8 cellular contexts compared by ENCODE assay signal in the genomic region with DNA sequence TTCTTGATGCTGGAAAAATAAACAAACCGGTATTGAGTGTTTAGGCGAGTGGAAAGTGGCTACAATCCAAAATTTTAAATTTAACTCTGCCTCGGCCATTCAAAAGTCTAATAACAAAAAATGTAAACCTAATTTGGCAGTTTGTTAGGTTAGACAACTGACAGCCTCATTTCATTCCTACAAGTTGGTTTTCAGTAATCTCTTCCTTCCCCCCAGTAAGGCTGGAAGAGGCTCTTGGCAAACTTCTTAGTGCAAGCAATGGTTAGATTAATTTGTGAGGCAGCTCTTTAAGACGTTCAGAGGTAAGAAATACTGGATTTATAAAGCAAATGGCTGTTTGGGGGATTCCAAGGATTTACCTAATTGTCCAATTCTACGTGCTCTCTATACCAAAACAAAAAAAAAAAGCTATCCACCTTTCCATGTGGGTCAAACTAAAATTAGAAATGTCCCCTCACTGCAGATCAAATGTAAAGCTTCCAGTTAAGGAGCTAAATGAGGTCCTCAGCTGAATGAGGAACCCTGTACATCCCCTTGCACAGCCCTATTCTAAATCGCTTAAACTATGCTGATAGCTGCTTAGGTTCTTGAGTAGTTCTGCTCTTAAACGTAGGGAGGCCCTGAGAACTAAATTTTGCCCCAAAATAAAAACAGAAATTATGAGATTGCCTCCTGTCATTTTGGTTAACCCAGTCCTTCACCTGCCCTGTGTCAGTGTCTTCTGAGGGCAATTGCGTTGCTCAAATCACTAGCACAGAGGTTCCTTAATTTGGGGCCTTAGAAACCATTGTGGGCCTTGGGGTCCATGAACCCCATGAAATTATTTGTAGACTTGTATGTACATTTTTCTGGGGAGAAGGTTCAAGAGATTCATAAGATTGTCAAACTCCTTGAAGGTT. TPM values are rescaled to one million over a fixed set of nuclear protein-coding genes. Genes with fewer than 3 reads are reported as not detected.
DNase-seq lines count a peak whose midpoint lies in the region; FAIRE-seq and TF ChIP-seq lines count a peak whose summit lies in the region.

No MANE protein-coding gene starts in this region.

- H3K18ac ChIP-seq in mesendoderm (ENCODE audit: low read length), result no peak overlapping the region

- H3K27ac ChIP-seq in A673 (ENCODE audit: low read depth, low read length, poor library complexity, severe bottlenecking), result peak overlapping the region; percentile 49
- no peak overlapping the region for H3K27ac ChIP-seq in astrocyte (ENCODE audit: low read depth, low read length)
- no peak overlapping the region for H3K27ac ChIP-seq in mesendoderm (ENCODE audit: low read depth, low read length)
- H3K27ac ChIP-seq in small intestine (ENCODE audit: low read depth in 1 of 2, low read length in 1 of 2), result peak overlapping the region in 1 of 2 donors; percentile 60

- H2AK5ac ChIP-seq in mesendoderm (ENCODE audit: low read length), result no peak overlapping the region

- no peak for TF ChIP-seq CTCF in A673 (conservative IDR thresholded peaks at IDR 0.05; ENCODE audit: low read depth, low read length)
- TF ChIP-seq CTCF in HFFc6 (IDR thresholded peaks at IDR 0.05), result no peak
- no peak for TF ChIP-seq CTCF in astrocyte (IDR thresholded peaks at IDR 0.05; ENCODE audit: insufficient read depth, low read depth, low read length)

- H3K56ac ChIP-seq in mesendoderm (ENCODE audit: low read length), result peak overlapping the region; percentile 20

- no peak for DNase-seq in A673 (ENCODE audit: low spot score)
- no peak for DNase-seq in HFFc6
- DNase-seq in astrocyte (ENCODE audit: low read depth), result no peak
- no peak for DNase-seq in mesendoderm
- DNase-seq in DMS53 (lab: John Stamatoyannopoulos, UW), result no peak
- no peak for DNase-seq in D341Med (ENCODE audit: low spot score)
- DNase-seq in NCI-H510A treated with DMSO at 0.1 percent for 48 hours (lab: John Stamatoyannopoulos, UW), result no peak
- no peak for DNase-seq in small intestine

- peaks cover 6% of the 10 kb centered on the region for H3K4me1 ChIP-seq in A673 (ENCODE audit: insufficient read depth, low read length, poor library complexity, severe bottlenecking)
- peaks cover 18% of the 10 kb centered on the region for H3K4me1 ChIP-seq in astrocyte (ENCODE audit: insufficient read depth, low read length)
- H3K4me1 ChIP-seq in mesendoderm (ENCODE audit: control insufficient read depth, low read depth, low read length), result peaks cover 3% of the 10 kb centered on the region
- peaks cover 3 to 10% of the 10 kb centered on the region in 2 donors for H3K4me1 ChIP-seq in small intestine (ENCODE audit: control insufficient read depth in 2 of 2, insufficient read depth in 1 of 2, low read depth in 1 of 2, low read length in 1 of 2)

- H3K4me3 Mint-ChIP-seq in HFFc6 (peak overlapping the region; percentile 96), astrocyte (ENCODE audit: unreplicated experiment) (peak overlapping the region; percentile 98)

- no peak overlapping the region for H2AFZ ChIP-seq in astrocyte (ENCODE audit: low read depth, low read length)

- H3K4me3 ChIP-seq in A673 (ENCODE audit: low read depth, low read length, poor library complexity, severe bottlenecking) (peak overlapping the region; percentile 81), astrocyte (ENCODE audit: insufficient read depth, low read depth, low read length) (peak overlapping the region; percentile 94), mesendoderm (ENCODE audit: low read length) (no peak overlapping the region), small intestine (ENCODE audit: low read depth in 1 of 2, low read length in 2 of 2) (peak overlapping the region in 1 of 2 donors; percentile 38)

- H3K27me3 ChIP-seq in A673 (replicated peaks; ENCODE audit: insufficient read depth, low read depth, low read length, poor library complexity) (no peaks in the 10 kb centered on the region), astrocyte (ENCODE audit: insufficient read depth, low read length) (no peaks in the 10 kb centered on the region), mesendoderm (ENCODE audit: insufficient read depth, low read length, poor library complexity) (no peaks in the 10 kb centered on the region), small intestine (ENCODE audit: control insufficient read depth in 2 of 2, insufficient read depth in 2 of 2, low read length in 2 of 2) (no peaks in the 10 kb centered on the region)

- H3K9me3 ChIP-seq in A673 (ENCODE audit: low read depth, low read length, poor library complexity, severe bottlenecking), result no peaks in the 10 kb centered on the region
- no peaks in the 10 kb centered on the region for H3K9me3 ChIP-seq in astrocyte (ENCODE audit: insufficient read depth, low read depth, low read length)
- H3K9me3 ChIP-seq in small intestine (ENCODE audit: control insufficient read depth, low read depth), result no peaks in the 10 kb centered on the region

- peaks cover 6% of the 10 kb centered on the region for H3K79me1 ChIP-seq in mesendoderm (ENCODE audit: low read length)

- no peak for FAIRE-seq in astrocyte (lab: Jason Lieb, UNC)
- FAIRE-seq in small intestine (lab: Jason Lieb, UNC), result no peak

- H2BK120ac ChIP-seq in mesendoderm (ENCODE audit: low read depth, low read length), result no peak overlapping the region

- no peaks in the 10 kb centered on the region for H3K36me3 ChIP-seq in A673 (ENCODE audit: insufficient read depth, low read length, poor library complexity, severe bottlenecking)
- no peaks in the 10 kb centered on the region for H3K36me3 ChIP-seq in astrocyte (ENCODE audit: insufficient read depth, low read length)
- H3K36me3 ChIP-seq in mesendoderm (ENCODE audit: control insufficient read depth, insufficient read depth, low read length), result no peaks in the 10 kb centered on the region
- H3K36me3 ChIP-seq in small intestine (ENCODE audit: control insufficient read depth in 2 of 2, insufficient read depth in 2 of 2, low read length in 2 of 2), result no peaks in the 10 kb centered on the region

- H3K23ac ChIP-seq in mesendoderm (ENCODE audit: low read length), result no peak overlapping the region

- peak overlapping the region; percentile 94 for H3K4me2 ChIP-seq in astrocyte (ENCODE audit: low read length)
- H3K4me2 ChIP-seq in mesendoderm (ENCODE audit: low read length), result peak overlapping the region; percentile 26

- H3K27me3 Mint-ChIP-seq in HFFc6 (ENCODE audit: insufficient read depth) (peaks cover 19% of the 10 kb centered on the region), astrocyte (ENCODE audit: low read depth, unreplicated experiment) (no peaks in the 10 kb centered on the region)

- intact Hi-C loops in A673 (cut with micrococcal nuclease; ENCODE audit: unreplicated experiment), result no loop called here

- H2BK15ac ChIP-seq in mesendoderm (replicated peaks; ENCODE audit: low read depth), result no peak overlapping the region

- CTCF ChIA-PET in A673 (lab: Charles Lee), result interaction anchor here (0.5 to 2.1 kb wide), 6 partner anchors 10 to 202 kb away, joined by 3 to 19 read pairs (median 6); a partner anchor contains a TSS

- peak overlapping the region; percentile 75 for H3K27ac Mint-ChIP-seq in HFFc6
- H3K27ac Mint-ChIP-seq in astrocyte (ENCODE audit: unreplicated experiment), result peak overlapping the region; percentile 62

- no TSS peak for BruUV-seq in A673 (replicated peaks; lab: Mats Ljungman, UMichigan)

- H3K79me2 ChIP-seq in astrocyte (ENCODE audit: insufficient read depth, low read length) (peaks cover 43% of the 10 kb centered on the region), mesendoderm (ENCODE audit: control insufficient read depth, insufficient read depth, low read length) (peaks cover 16% of the 10 kb centered on the region)

- H3K4me1 Mint-ChIP-seq in HFFc6 (ENCODE audit: low read depth) (peaks cover 27% of the 10 kb centered on the region), astrocyte (ENCODE audit: low read depth, unreplicated experiment) (peaks cover 9% of the 10 kb centered on the region)

- H3K36me3 Mint-ChIP-seq in HFFc6 (ENCODE audit: low read depth) (peaks cover 39% of the 10 kb centered on the region), astrocyte (ENCODE audit: low read depth, unreplicated experiment) (peaks cover 3% of the 10 kb centered on the region)

- H3K9me3 Mint-ChIP-seq in HFFc6 (peaks cover 5% of the 10 kb centered on the region), astrocyte (ENCODE audit: unreplicated experiment) (no peaks in the 10 kb centered on the region)

- peak overlapping the region; percentile 91 for H3K9ac ChIP-seq in astrocyte (ENCODE audit: low read length)
- H3K9ac ChIP-seq in mesendoderm (ENCODE audit: low read length), result peak overlapping the region; percentile 26

- no peak overlapping the region for H4K5ac ChIP-seq in mesendoderm (ENCODE audit: low read length)

- H4K20me1 ChIP-seq in astrocyte (ENCODE audit: insufficient read depth, low read length), result peaks cover 34% of the 10 kb centered on the region

- no peak overlapping the region for H4K8ac ChIP-seq in mesendoderm (ENCODE audit: low read depth, low read length)

- no peak overlapping the region for H2BK5ac ChIP-seq in mesendoderm (ENCODE audit: low read length)

- no CpG with 5 or more reads among the region's 8 CpGs for WGBS in mesendoderm (ENCODE audit: extremely low coverage, insufficient coverage, low lambda C conversion rate)
- 33 to 38% (median 34%) methylated on average over 8 of the region's 8 CpGs for WGBS in small intestine, 3 donors

- POLR2A ChIA-PET in A673 (lab: Charles Lee; ENCODE audit: low non-redundant PET), result interaction anchor here (0.7 to 1.6 kb wide), 2 partner anchors 10 to 88 kb away, joined by 3 to 4 read pairs; a partner anchor contains a TSS

- H3K4ac ChIP-seq in mesendoderm (ENCODE audit: low read depth, low read length), result no peak overlapping the region

RNA-seq across cellular contexts. Expression of a gene that starts 2.9 kb away (rescaled TPM):
- total RNA-seq in A673 (2021) (21.2 and 22.1 TPM in 2 replicates), astrocyte (44.5 and 46.6 TPM in 2 replicates)
- 10 to 100 TPM; 31.8 to 42.0 (median 34.5) TPM for total RNA-seq in HFFc6 (2021; fragmentation: NEBNext Ultra II Directional; extraction: Animal tissue kit (Norgen Biotek cat#: 25700))
- polyA plus RNA-seq in mesendoderm (2013, experiment 1 of 2), result 20.9 TPM
- polyA plus RNA-seq in mesendoderm (2013, experiment 2 of 2), result 20.6 TPM
- 10 to 100 TPM; 17.5 to 51.7 (median 46.5) TPM for polyA plus RNA-seq in small intestine

RNA-seq across cellular contexts. Expression of a gene that starts 10.5 kb away (rescaled TPM):
- total RNA-seq in A673 (2021), result 4.6 and 4.8 TPM in 2 replicates
- total RNA-seq in HFFc6 (2021; fragmentation: NEBNext Ultra II Directional; extraction: Animal tissue kit (Norgen Biotek cat#: 25700)), result 1 to 10 TPM; 4.8 to 9.5 (median 6.2) TPM
- 8.4 and 9.0 TPM in 2 replicates for total RNA-seq in astrocyte
- polyA plus RNA-seq in mesendoderm (2013, experiment 1 of 2), result 3.4 TPM
- 3.0 TPM for polyA plus RNA-seq in mesendoderm (2013, experiment 2 of 2)
- polyA plus RNA-seq in small intestine, result 10 to 100 TPM; 11.2 to 13.3 (median 13.0) TPM

RNA-seq across cellular contexts. Expression of a gene that starts 15.7 kb away (rescaled TPM):
- 1.4 and 4.2 TPM in 2 replicates for total RNA-seq in A673 (2021)
- 1 to 10 TPM; 5.0 to 8.0 (median 6.5) TPM for total RNA-seq in HFFc6 (2021; fragmentation: NEBNext Ultra II Directional; extraction: Animal tissue kit (Norgen Biotek cat#: 25700))
- total RNA-seq in astrocyte, result 3.9 and 4.7 TPM in 2 replicates
- 1.4 TPM for polyA plus RNA-seq in mesendoderm (2013, experiment 1 of 2)
- polyA plus RNA-seq in mesendoderm (2013, experiment 2 of 2), result 1.3 TPM
- polyA plus RNA-seq in small intestine, result 100 to 1,000 TPM in 2 of 3 donors, 10 to 100 TPM in 1; 21.1 to 184 (median 165) TPM

RNA-seq across cellular contexts. Expression of a gene that starts 18.8 kb away (rescaled TPM):
- total RNA-seq in A673 (2021) (12.0 and 18.5 TPM in 2 replicates), astrocyte (76.5 and 92.0 TPM in 2 replicates)
- total RNA-seq in HFFc6 (2021; fragmentation: NEBNext Ultra II Directional; extraction: Animal tissue kit (Norgen Biotek cat#: 25700)), result 100 to 1,000 TPM in 1 of 6 experiments, 10 to 100 TPM in 5; 77.2 to 112 (median 83.8) TPM
- polyA plus RNA-seq in mesendoderm (2013, experiment 1 of 2), result 14.9 TPM
- 14.1 TPM for polyA plus RNA-seq in mesendoderm (2013, experiment 2 of 2)
- 10 to 100 TPM in 2 of 3 donors, 1 to 10 TPM in 1; 7.8 to 11.9 (median 10.5) TPM for polyA plus RNA-seq in small intestine
